Comparison of ENCODE assay signal across 11 cellular contexts in the genomic region with DNA sequence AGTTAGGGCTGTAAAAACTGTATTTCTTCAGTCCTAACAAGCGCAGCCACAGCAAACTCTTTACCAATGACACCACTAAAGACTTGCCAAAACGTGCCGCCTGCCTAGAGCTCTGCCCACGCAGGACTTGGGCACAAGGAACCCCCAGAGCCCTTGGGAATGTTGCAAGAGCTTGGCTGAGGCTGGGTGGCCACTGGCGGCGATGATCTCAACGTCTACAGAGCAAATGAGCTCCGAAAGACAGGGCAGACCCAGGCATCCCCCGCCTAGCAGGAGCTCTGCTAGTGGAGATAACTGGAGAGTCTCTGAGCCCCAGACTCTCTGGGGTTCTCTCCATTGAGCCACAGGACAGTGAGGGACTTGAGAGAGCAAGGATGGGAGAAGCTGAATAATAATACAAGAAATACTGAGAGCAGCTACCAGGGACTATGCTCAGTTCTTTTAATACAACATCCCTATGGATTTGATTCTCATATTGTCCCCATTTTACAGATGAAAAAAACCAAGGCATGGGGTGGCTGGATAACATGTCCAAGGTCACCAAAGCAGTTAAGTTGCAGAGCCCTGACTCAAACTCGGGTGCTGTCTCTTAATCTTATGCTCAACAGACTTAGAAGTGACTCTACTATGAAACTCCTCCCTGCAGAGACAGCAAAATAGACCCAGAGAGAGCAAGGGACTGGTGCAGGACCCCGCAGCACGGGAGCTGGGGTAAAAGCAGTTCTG. TPM values are rescaled to one million over a fixed set of nuclear protein-coding genes. Genes with fewer than 3 reads are reported as not detected.
DNase-seq lines count a peak whose midpoint lies in the region; ATAC-seq and TF ChIP-seq lines count a peak whose summit lies in the region.
"Had no signal": no experiment of that assay in that cellular context is flagged by ENCODE, and none has a peak within 500 bp of the region (broad histone marks: within the 10 kb centered on the region; RNA-seq: fewer than 3 reads in every experiment).

No MANE protein-coding gene starts in this region.

- intact Hi-C loops in testis (cut with DNase I; ENCODE audit: low total_unique reads) (no loop called here), vagina (cut with DNase I) (no loop called here), left lung (cut with DNase I) (no loop called here)
- intact Hi-C loops in activated CD4-positive, alpha-beta T cell treated with anti-CD3 and anti-CD28 coated beads, Interleukin-2, amount 10 ng/mL, durations not matched to agents 24 days and 14 days (cut with micrococcal nuclease), result no loop called here

- H3K9me3 Mint-ChIP-seq in activated CD4-positive, alpha-beta T cell treated with anti-CD3 and anti-CD28 coated beads, Interleukin-2, amount 10 ng/mL, durations not matched to agents 24 days and 14 days, result no peaks in the 10 kb centered on the region

- peaks cover 27% of the 10 kb centered on the region for H3K4me1 ChIP-seq in HUES48 (ENCODE audit: control insufficient read depth, insufficient read depth, low read length)
- peaks cover 21% of the 10 kb centered on the region for H3K4me1 ChIP-seq in testis
- H3K4me1 ChIP-seq in vagina, result peaks cover 79% of the 10 kb centered on the region
- peaks cover 38% of the 10 kb centered on the region for H3K4me1 ChIP-seq in hepatocyte (ENCODE audit: insufficient read depth)
- H3K4me1 ChIP-seq in left lung, result peaks cover 30 to 52% of the 10 kb centered on the region in 2 donors

- DNase-seq in astrocyte of the hippocampus (ENCODE audit: low read depth, low spot score) (peak; percentile 66), glomerular visceral epithelial cell (ENCODE audit: extremely low spot score) (peak; percentile 74), testis (peak; percentile 70), vagina (ENCODE audit: extremely low spot score in 2 of 2) (no peak), hepatocyte (ENCODE audit: low spot score) (no peak), left lung (no peak)
- DNase-seq in activated CD4-positive, alpha-beta T cell treated with anti-CD3 and anti-CD28 coated beads, Interleukin-2, amount 10 ng/mL, durations not matched to agents 24 days and 14 days, result no peak
- DNase-seq: DMS53, NCI-H187 treated with DMSO at 0.1 percent for 48 hours had no signal

- H3K4me3 Mint-ChIP-seq in activated CD4-positive, alpha-beta T cell treated with anti-CD3 and anti-CD28 coated beads, Interleukin-2, amount 10 ng/mL, durations not matched to agents 24 days and 14 days, result no peak overlapping the region

- H3K79me2 ChIP-seq in hepatocyte, result peaks cover 92% of the 10 kb centered on the region

- H3K9me2 ChIP-seq in hepatocyte (replicated peaks; ENCODE audit: insufficient read depth), result no peaks in the 10 kb centered on the region

- H3K9me3 ChIP-seq in HUES48 (ENCODE audit: control insufficient read depth, insufficient read depth, low read length), result no peaks in the 10 kb centered on the region
- H3K9me3 ChIP-seq in testis, result no peaks in the 10 kb centered on the region
- no peaks in the 10 kb centered on the region for H3K9me3 ChIP-seq in vagina
- no peaks in the 10 kb centered on the region for H3K9me3 ChIP-seq in hepatocyte (ENCODE audit: low read depth)
- no peaks in the 10 kb centered on the region for H3K9me3 ChIP-seq in left lung

- H3K27me3 Mint-ChIP-seq in activated CD4-positive, alpha-beta T cell treated with anti-CD3 and anti-CD28 coated beads, Interleukin-2, amount 10 ng/mL, durations not matched to agents 24 days and 14 days, result peaks cover 2% of the 10 kb centered on the region

- no peak overlapping the region for H2AFZ ChIP-seq in hepatocyte

- no peak overlapping the region for H3K27ac Mint-ChIP-seq in activated CD4-positive, alpha-beta T cell treated with anti-CD3 and anti-CD28 coated beads, Interleukin-2, amount 10 ng/mL, durations not matched to agents 24 days and 14 days

- TF ChIP-seq CTCF in testis (IDR thresholded peaks at IDR 0.05), result no peak
- TF ChIP-seq CTCF in vagina (IDR thresholded peaks at IDR 0.05), result no peak
- TF ChIP-seq CTCF in hepatocyte (IDR thresholded peaks at IDR 0.05; ENCODE audit: poor library complexity), result no peak
- no peak for TF ChIP-seq CTCF in left lung (IDR thresholded peaks at IDR 0.05)

- H3K4me3 ChIP-seq in HUES48 (ENCODE audit: low read depth, low read length) (no peak overlapping the region), testis (no peak overlapping the region), vagina (no peak overlapping the region), hepatocyte (no peak overlapping the region), left lung (no peak overlapping the region)

- H3K4me2 ChIP-seq in hepatocyte, result no peak overlapping the region

- H3K36me3 ChIP-seq in HUES48 (ENCODE audit: control insufficient read depth, insufficient read depth, low read length) (no peaks in the 10 kb centered on the region), testis (ENCODE audit: low read depth, missing control alignments) (no peaks in the 10 kb centered on the region), vagina (no peaks in the 10 kb centered on the region), hepatocyte (replicated peaks; ENCODE audit: insufficient read depth, low read depth) (no peaks in the 10 kb centered on the region), left lung (no peaks in the 10 kb centered on the region)

- no peak for ATAC-seq in left lung
- ATAC-seq: right cardiac atrium had no signal

- peaks cover 10% of the 10 kb centered on the region for H4K20me1 ChIP-seq in hepatocyte (ENCODE audit: insufficient read depth, poor library complexity, severe bottlenecking)

- no peak overlapping the region for H3K9ac ChIP-seq in HUES48 (ENCODE audit: low read depth, low read length)

- H3K4me1 Mint-ChIP-seq in activated CD4-positive, alpha-beta T cell treated with anti-CD3 and anti-CD28 coated beads, Interleukin-2, amount 10 ng/mL, durations not matched to agents 24 days and 14 days, result peaks cover 4% of the 10 kb centered on the region

- H3K27me3 ChIP-seq in HUES48 (ENCODE audit: control insufficient read depth, insufficient read depth, low read length) (no peaks in the 10 kb centered on the region), testis (no peaks in the 10 kb centered on the region), vagina (no peaks in the 10 kb centered on the region), hepatocyte (no peaks in the 10 kb centered on the region), left lung (no peaks in the 10 kb centered on the region)

- 71 to 81% methylated on average over 12 of the region's 12 CpGs for whole genome bisulfite sequencing in testis, 2 donors
- 80% methylated on average over 12 of the region's 12 CpGs for WGBS in hepatocyte (ENCODE audit: low lambda C conversion rate, missing lambda C conversion rate)

- H3K27ac ChIP-seq in HUES48 (ENCODE audit: low read depth, low read length), result peak overlapping the region; percentile 12
- no peak overlapping the region for H3K27ac ChIP-seq in testis
- H3K27ac ChIP-seq in vagina, result no peak overlapping the region
- no peak overlapping the region for H3K27ac ChIP-seq in hepatocyte
- no peak overlapping the region for H3K27ac ChIP-seq in left lung

- no peak for TF ChIP-seq POLR2A in testis (IDR thresholded peaks at IDR 0.05)
- TF ChIP-seq POLR2A in vagina (IDR thresholded peaks at IDR 0.05), result no peak

- no peaks in the 10 kb centered on the region for H3K36me3 Mint-ChIP-seq in activated CD4-positive, alpha-beta T cell treated with anti-CD3 and anti-CD28 coated beads, Interleukin-2, amount 10 ng/mL, durations not matched to agents 24 days and 14 days (ENCODE audit: low read depth)

RNA-seq across cellular contexts. Expression of gene SHB, which starts 32.5 kb away (rescaled TPM):
- total RNA-seq in testis (10 to 100 TPM; 21.2 to 22.3 TPM), vagina (20.9 TPM), hepatocyte (15.5 and 20.8 TPM in 2 replicates), left lung (10 to 100 TPM; 26.7 to 26.8 TPM)
- polyA plus RNA-seq in testis (ENCODE audit: insufficient read depth, low read depth, low replicate concordance) (8.6 TPM), hepatocyte (36.1 and 48.3 TPM in 2 replicates)
- 1.6 and 2.1 TPM in 2 replicates for total RNA-seq in activated CD4-positive, alpha-beta T cell treated with anti-CD3 and anti-CD28 coated beads, Interleukin-2, amount 10 ng/mL, durations not matched to agents 24 days and 14 days

Comparison
In these comparisons a context has a peak if more than half of its experiments do, and no peak if none do; other contexts are left out.
1. DNase-seq: peak in astrocyte of the hippocampus (single experiment), glomerular visceral epithelial cell (single experiment) and testis (single experiment); none in vagina (0 of 2), activated CD4-positive, alpha-beta T cell treated with anti-CD3 and anti-CD28 coated beads, Interleukin-2, amount 10 ng/mL, durations not matched to agents 24 days and 14 days (single experiment), hepatocyte (single experiment) and left lung (0 of 2).